In genomic region chr4:76831475-76832390, GRCh38 we compare ENCODE assay signal across 12 cellular contexts.
DNase-seq lines count a peak whose midpoint lies in the region; ATAC-seq, FAIRE-seq and TF ChIP-seq lines count a peak whose summit lies in the region.
"Had no signal": no experiment of that assay in that cellular context is flagged by ENCODE, and none has a peak within 500 bp of the region (broad histone marks: within the 10 kb centered on the region; RNA-seq: fewer than 3 reads in every experiment).

No MANE protein-coding gene starts in this region.

- intact Hi-C loops in Calu3 (cut with micrococcal nuclease; ENCODE audit: unreplicated experiment) = no loop called here
- intact Hi-C loops in ascending aorta (cut with DNase I) = loop anchor here (2.0 to 5.0 kb wide), 4 partner anchors 23 to 171 kb away; partner anchors contain the start of genes SEPTIN11 and SOWAHB
- intact Hi-C loops in sciatic nerve (cut with DNase I) = no loop called here

- peaks cover 15% of the 10 kb centered on the region for H3K4me1 Mint-ChIP-seq in Calu3 (ENCODE audit: low read depth, unreplicated experiment)
- H3K4me1 Mint-ChIP-seq: CD14-positive monocyte had no signal

- H2AFZ ChIP-seq in keratinocyte (ENCODE audit: control insufficient read depth, low read length) = no peak overlapping the region

- BruUV-seq in Calu3 (replicated peaks; lab: Mats Ljungman, UMichigan) = no TSS peak

- TF ChIP-seq CTCF in Calu3 (IDR thresholded peaks at IDR 0.05; ENCODE audit: unreplicated experiment) (no peak), ascending aorta (IDR thresholded peaks at IDR 0.05) (no peak), keratinocyte (optimal IDR thresholded peaks at IDR 0.05 in 1 of 3, IDR thresholded peaks at IDR 0.05 in 1 of 3, conservative IDR thresholded peaks at IDR 0.05 in 1 of 3; ENCODE audit: extremely low read depth in 1 of 3, insufficient read depth in 2 of 3, low read length in 3 of 3) (no peak)

- H3K4me1 ChIP-seq in ascending aorta = peaks cover 3 to 21% of the 10 kb centered on the region in 2 donors
- no peaks in the 10 kb centered on the region for H3K4me1 ChIP-seq in keratinocyte (ENCODE audit: control insufficient read depth, extremely low read depth, insufficient read depth, low read length)

- no peak overlapping the region for H3K4me3 Mint-ChIP-seq in Calu3 (ENCODE audit: low read depth, unreplicated experiment)
- H3K4me3 Mint-ChIP-seq: CD14-positive monocyte had no signal

- peak; percentile 65 for ATAC-seq in sciatic nerve
- ATAC-seq in GM21528 (IDR thresholded peaks at IDR 0.05; ENCODE audit: low FRiP score, unreplicated experiment) = no peak
- ATAC-seq in GM18867 (IDR thresholded peaks at IDR 0.05; ENCODE audit: unreplicated experiment) = no peak
- no peak for ATAC-seq in GM19452 (IDR thresholded peaks at IDR 0.05; ENCODE audit: unreplicated experiment)

- H3K36me3 Mint-ChIP-seq in Calu3 (ENCODE audit: insufficient read depth, unreplicated experiment) = no peaks in the 10 kb centered on the region
- H3K36me3 Mint-ChIP-seq: CD14-positive monocyte had no signal

- H3K4me3 ChIP-seq in ascending aorta = no peak overlapping the region
- no peak overlapping the region for H3K4me3 ChIP-seq in keratinocyte (ENCODE audit: control insufficient read depth in 2 of 3, extremely low read depth in 1 of 3, insufficient read depth in 2 of 3, low read depth in 1 of 3, low read length in 3 of 3)

- H3K27me3 ChIP-seq in ascending aorta (no peaks in the 10 kb centered on the region), keratinocyte (ENCODE audit: control insufficient read depth, extremely low read depth, insufficient read depth, low read length) (no peaks in the 10 kb centered on the region)

- no peaks in the 10 kb centered on the region for H3K9me3 Mint-ChIP-seq in Calu3 (ENCODE audit: low read depth, unreplicated experiment)

- H3K4me2 ChIP-seq in keratinocyte (ENCODE audit: control insufficient read depth, extremely low read depth, insufficient read depth, low read depth, low read length) = peak overlapping the region; percentile 7

- H3K27ac ChIP-seq in ascending aorta = peak overlapping the region; percentile 73 to 84
- H3K27ac ChIP-seq in keratinocyte (ENCODE audit: control insufficient read depth, insufficient read depth, low read length) = no peak overlapping the region

- H3K36me3 ChIP-seq in ascending aorta (no peaks in the 10 kb centered on the region), keratinocyte (ENCODE audit: control insufficient read depth in 2 of 2, extremely low read depth in 1 of 2, insufficient read depth in 2 of 2, low read length in 2 of 2) (no peaks in the 10 kb centered on the region)

- no peak overlapping the region for H3K9ac ChIP-seq in keratinocyte (ENCODE audit: control insufficient read depth, extremely low read depth, insufficient read depth, low read length)

- no peaks in the 10 kb centered on the region for H4K20me1 ChIP-seq in keratinocyte (ENCODE audit: control insufficient read depth, extremely low read depth, insufficient read depth, low read length)

- CTCF ChIA-PET in Calu3 (lab: Charles Lee) = no interaction called here

- FAIRE-seq in keratinocyte (lab: Jason Lieb, UNC) = no peak
- FAIRE-seq: GM18507, urothelium cell line had no signal

- H3K9me3 ChIP-seq in ascending aorta = no peaks in the 10 kb centered on the region
- no peaks in the 10 kb centered on the region for H3K9me3 ChIP-seq in keratinocyte (ENCODE audit: control insufficient read depth, low read depth, low read length)

- H3K9me1 ChIP-seq in keratinocyte (ENCODE audit: control insufficient read depth, extremely low read depth, insufficient read depth, low read length) = no peaks in the 10 kb centered on the region

- dilution Hi-C loops in keratinocyte (cut with MboI; ENCODE audit: extremely low pct_ligation_motif_present, low sequenced_read_pairs) = no loop called here

- H3K27me3 Mint-ChIP-seq in Calu3 (ENCODE audit: unreplicated experiment) = no peaks in the 10 kb centered on the region

- H3K27ac Mint-ChIP-seq in Calu3 (ENCODE audit: unreplicated experiment) = peak overlapping the region; percentile 62

- H3K79me2 ChIP-seq in keratinocyte (ENCODE audit: control insufficient read depth, insufficient read depth, low read length) = no peaks in the 10 kb centered on the region

- DNase-seq in Calu3 = no peak
- DNase-seq in ascending aorta (ENCODE audit: low spot score in 2 of 2) = no peak
- no peak for DNase-seq in keratinocyte (ENCODE audit: low read depth, low spot score)
- DNase-seq in sciatic nerve (ENCODE audit: low spot score) = no peak
- DNase-seq in NCI-H2029 treated with DMSO at 0.1 percent for 48 hours (lab: John Stamatoyannopoulos, UW) = no peak
- DNase-seq: hippocampal formation had no signal
